ENCODE assay signal across 1 cellular context in the genomic region with DNA sequence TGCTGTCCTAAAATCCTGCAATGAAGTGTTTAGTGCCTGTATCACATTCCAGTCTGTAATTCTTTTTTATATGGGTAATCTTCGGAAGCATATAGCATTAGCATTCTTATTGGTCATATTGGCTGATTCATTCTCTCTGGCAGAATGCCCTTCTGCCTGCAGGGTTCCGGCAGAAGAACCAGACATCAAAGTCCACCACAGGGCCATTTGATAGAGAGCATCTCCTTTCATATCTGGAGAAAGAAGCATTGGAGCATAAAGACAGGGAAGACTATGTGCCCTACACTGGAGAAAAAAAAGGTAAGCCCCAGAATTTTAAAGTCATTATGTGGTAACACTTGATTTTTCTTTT.
TF ChIP-seq lines count a peak whose summit lies in the region.

No MANE protein-coding gene starts in this region.

TF ChIP-seq in IMR-90, 13 proteins besides CTCF, POLR2A, EP300 and RAD21 (continued from another document):
- TF ChIP-seq RFX5 (IDR thresholded peaks at IDR 0.05; ENCODE audit: low read depth, low read length): no peak
- TF ChIP-seq CEBPB (IDR thresholded peaks at IDR 0.05; ENCODE audit: low read depth, low read length): no peak
- no peak for TF ChIP-seq BHLHE40 (IDR thresholded peaks at IDR 0.05; ENCODE audit: low read depth, low read length)
- TF ChIP-seq ELK1 (IDR thresholded peaks at IDR 0.05; ENCODE audit: borderline replicate concordance, low read depth, low read length): no peak
- no peak for TF ChIP-seq SMC3 (IDR thresholded peaks at IDR 0.05; ENCODE audit: low read depth, low read length)
- TF ChIP-seq RCOR1 (IDR thresholded peaks at IDR 0.05; ENCODE audit: insufficient replicate concordance, low read length): no peak
- no peak for TF ChIP-seq CHD1 (IDR thresholded peaks at IDR 0.05; ENCODE audit: low read depth, low read length)
- peak; percentile 86 for TF ChIP-seq NFE2L2 (IDR thresholded peaks at IDR 0.05; ENCODE audit: low read depth, low read length)
- TF ChIP-seq MXI1 (IDR thresholded peaks at IDR 0.05; ENCODE audit: borderline replicate concordance, low read depth, low read length): no peak
- TF ChIP-seq FOS (IDR thresholded peaks at IDR 0.05; ENCODE audit: low read depth, low read length): 0 out of 2 replicates have a peak, but pooled peaks have one; percentile 13
